10 cellular contexts compared by ENCODE assay signal in the genomic region with DNA sequence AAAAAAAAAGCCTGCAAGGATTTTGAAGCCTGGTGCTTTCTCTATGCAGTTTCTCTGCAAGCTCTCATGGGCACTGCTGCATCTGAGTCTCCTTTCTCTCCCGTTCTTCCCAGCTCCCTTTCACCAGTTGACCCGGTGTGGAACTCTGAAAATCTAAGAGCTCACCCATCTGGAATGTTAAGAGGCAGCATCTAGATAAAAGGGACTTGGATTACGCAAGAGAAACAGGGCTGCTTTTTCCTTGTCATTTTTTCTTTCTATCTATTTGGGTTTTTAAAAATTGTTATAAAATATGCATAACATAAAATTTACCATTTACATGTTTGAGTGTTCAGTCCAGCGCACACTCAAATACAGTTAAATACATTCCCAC.
DNase-seq lines count a peak whose midpoint lies in the region; ATAC-seq, FAIRE-seq and TF ChIP-seq lines count a peak whose summit lies in the region.
"Had no signal": no experiment of that assay in that cellular context is flagged by ENCODE, and none has a peak within 500 bp of the region (broad histone marks: within the 10 kb centered on the region; RNA-seq: fewer than 3 reads in every experiment).

No MANE protein-coding gene starts in this region.

- 35 to 59% (median 50%) methylated on average over 4 of the region's 4 CpGs for WGBS in heart left ventricle, 4 donors

- no peak overlapping the region for H3K4me3 ChIP-seq in heart left ventricle
- no peak overlapping the region for H3K4me3 ChIP-seq in retinal pigment epithelial cell (ENCODE audit: low read length)

- H3K9me3 ChIP-seq in heart left ventricle: no peaks in the 10 kb centered on the region

- intact Hi-C loops in heart left ventricle (cut with DNase I): loop anchor here in 4 of 10 donors (5.0 to 10.0 kb wide), 2 partner anchors 95 to 97 kb away; partner anchors contain the start of gene RPS6KA3 (in 4 of the 4)

- peak overlapping the region; percentile 8 to 91 (median 74) for H3K27ac ChIP-seq in heart left ventricle

- FAIRE-seq in RCC 7860 (lab: Jason Lieb, UNC): peak; percentile 84

- TF ChIP-seq POLR2A in heart left ventricle (IDR thresholded peaks at IDR 0.05) (no peak), erythroblast (IDR thresholded peaks at IDR 0.05; ENCODE audit: low read length) (no peak)

- ATAC-seq in heart left ventricle: peak; percentile 63 to 89 (median 72)
- ATAC-seq: activated CD4-positive, CD25-positive, alpha-beta regulatory T cell treated with anti-CD3 and anti-CD28 coated beads, Interleukin-2, amount 50 U/mL, for 24 hours had no signal

- peaks cover 0 to 29% (median 5%) of the 10 kb centered on the region in 12 donors for H3K4me1 ChIP-seq in heart left ventricle

- H3K36me3 ChIP-seq in heart left ventricle: no peaks in the 10 kb centered on the region

- H3K27me3 ChIP-seq in heart left ventricle: peaks cover 0 to 6% (median 0%) of the 10 kb centered on the region in 9 donors

- TF ChIP-seq CTCF in heart left ventricle (IDR thresholded peaks at IDR 0.05) (no peak), retinal pigment epithelial cell (conservative IDR thresholded peaks at IDR 0.05; ENCODE audit: low read depth, low read length) (no peak)

- DNase-seq in GM04503 (ENCODE audit: low read depth): peak; percentile 59
- DNase-seq in RCC 7860 (ENCODE audit: low spot score): peak; percentile 59
- no peak for DNase-seq in heart left ventricle
- peak; percentile 38 for DNase-seq in retinal pigment epithelial cell (ENCODE audit: low read depth)
- no peak for DNase-seq in GF-D8 (lab: John Stamatoyannopoulos, UW)
- DNase-seq in NCI-H524 (lab: John Stamatoyannopoulos, UW): no peak
- DNase-seq in erythroblast (lab: John Stamatoyannopoulos, UW): no peak
- no peak for DNase-seq in SHP77 (lab: John Stamatoyannopoulos, UW)
- DNase-seq: NCI-H1694 treated with DMSO at 0.1 percent for 48 hours had no signal

Comparison
In these comparisons a context has a peak if more than half of its experiments do, and no peak if none do; other contexts are left out.
1. DNase-seq: peak in GM04503 (single experiment), RCC 7860 (single experiment) and retinal pigment epithelial cell (single experiment); none in heart left ventricle (0 of 5), GF-D8 (single experiment), NCI-H524 (0 of 2), erythroblast (0 of 2) and SHP77 (0 of 2).